Comparison of ENCODE assay signal across 11 cellular contexts in genomic region chr9:107737987-107738743, GRCh38.
DNase-seq lines count a peak whose midpoint lies in the region; ATAC-seq, FAIRE-seq and TF ChIP-seq lines count a peak whose summit lies in the region.
"Had no signal": no experiment of that assay in that cellular context is flagged by ENCODE, and none has a peak within 500 bp of the region (broad histone marks: within the 10 kb centered on the region; RNA-seq: fewer than 3 reads in every experiment).

No MANE protein-coding gene starts in this region.

- H3K27ac ChIP-seq in A549: peak overlapping the region; percentile 4 to 81; a peak in 5 of 6 replicates
- H3K27ac ChIP-seq in mammary epithelial cell (ENCODE audit: insufficient read depth, low read depth, low read length): peak overlapping the region; percentile 43
- no peak overlapping the region for H3K27ac ChIP-seq in mesendoderm (ENCODE audit: low read depth, low read length)

- no peaks in the 10 kb centered on the region for H3K27me3 ChIP-seq in mammary epithelial cell (ENCODE audit: insufficient read depth, low read length)
- H3K27me3 ChIP-seq in mesendoderm (ENCODE audit: insufficient read depth, low read length, poor library complexity): no peaks in the 10 kb centered on the region
- H3K27me3 ChIP-seq: BLaER1 treated with 17β-estradiol and CSF1 and Interleukin-3, amounts not matched to agents 10 nM and 100 nM had no signal

- intact Hi-C loops in mammary epithelial cell (cut with micrococcal nuclease) (loop anchor here (5.0 kb wide), 1 partner anchor 534 kb away; no protein-coding TSS in a partner anchor), CD14-positive monocyte (cut with micrococcal nuclease) (no loop called here)
- intact Hi-C loops in activated CD4-positive, alpha-beta memory T cell treated with anti-CD3 and anti-CD28 coated beads for 36 hours (cut with micrococcal nuclease): no loop called here

- H3K36me3 ChIP-seq in mammary epithelial cell (ENCODE audit: insufficient read depth, low read length) (no peaks in the 10 kb centered on the region), mesendoderm (ENCODE audit: control insufficient read depth, insufficient read depth, low read length) (no peaks in the 10 kb centered on the region)
- H3K36me3 ChIP-seq: BLaER1 treated with 17β-estradiol and CSF1 and Interleukin-3, amounts not matched to agents 10 nM and 100 nM had no signal

- CTCF ChIA-PET in A549 (lab: Yijun Ruan, JAX): interaction anchor here (1.0 to 1.6 kb wide), 2 partner anchors 12 to 827 kb away, joined by 3 read pairs; no protein-coding TSS in a partner anchor
- CTCF ChIA-PET in mammary epithelial cell (lab: Charles Lee; ENCODE audit: low non-redundant PET): no interaction called here
- CTCF ChIA-PET in activated CD4-positive, alpha-beta memory T cell treated with anti-CD3 and anti-CD28 coated beads for 36 hours (lab: Charles Lee): no interaction called here

- H3K4me1 ChIP-seq in A549 (peaks cover 31% of the 10 kb centered on the region), mammary epithelial cell (ENCODE audit: insufficient read depth, low read length) (peaks cover 45% of the 10 kb centered on the region), mesendoderm (ENCODE audit: control insufficient read depth, low read depth, low read length) (no peaks in the 10 kb centered on the region)

- 78% methylated on average over 17 of the region's 17 CpGs for WGBS in A549 (ENCODE audit: missing lambda C conversion rate)
- 79% methylated on average over 15 of the region's 17 CpGs for WGBS in mammary epithelial cell (ENCODE audit: low coverage, missing lambda C conversion rate)
- WGBS in mesendoderm (ENCODE audit: extremely low coverage, insufficient coverage, low lambda C conversion rate): no CpG with 5 or more reads among the region's 17 CpGs

- peaks cover 27% of the 10 kb centered on the region for H3K4me1 Mint-ChIP-seq in CD14-positive monocyte
- no peaks in the 10 kb centered on the region for H3K4me1 Mint-ChIP-seq in activated CD4-positive, alpha-beta memory T cell treated with anti-CD3 and anti-CD28 coated beads for 36 hours (ENCODE audit: low read depth)

- BruUV-seq in mammary epithelial cell (replicated peaks; lab: Mats Ljungman, UMichigan): TSS peak; percentile 94

- H3K4me3 ChIP-seq in A549 (no peak overlapping the region), mammary epithelial cell (replicated peaks in 1 of 3; ENCODE audit: insufficient read depth in 1 of 3, low read depth in 2 of 3, low read length in 3 of 3) (no peak overlapping the region), mesendoderm (ENCODE audit: low read length) (no peak overlapping the region)
- H3K4me3 ChIP-seq: BLaER1 treated with 17β-estradiol and CSF1 and Interleukin-3, amounts not matched to agents 10 nM and 100 nM had no signal

- dilution Hi-C loops in mammary epithelial cell (cut with HindIII; ENCODE audit: low sequenced_read_pairs): no loop called here

- ATAC-seq in A549 (no peak), HG02938 (IDR thresholded peaks at IDR 0.05; ENCODE audit: unreplicated experiment) (no peak)

- H3K79me2 ChIP-seq in mammary epithelial cell (ENCODE audit: insufficient read depth, low read length) (no peaks in the 10 kb centered on the region), mesendoderm (ENCODE audit: control insufficient read depth, insufficient read depth, low read length) (no peaks in the 10 kb centered on the region)

- H3K27me3 Mint-ChIP-seq in CD14-positive monocyte (ENCODE audit: low read depth in 3 of 3): peaks cover 1 to 4% (median 2%) of the 10 kb centered on the region in 3 donors
- H3K27me3 Mint-ChIP-seq in activated CD4-positive, alpha-beta memory T cell treated with anti-CD3 and anti-CD28 coated beads for 36 hours: no peaks in the 10 kb centered on the region

- H3K4ac ChIP-seq in mesendoderm (ENCODE audit: low read depth, low read length): peak overlapping the region; percentile 10

- no peaks in the 10 kb centered on the region for H3K9me3 Mint-ChIP-seq in CD14-positive monocyte
- H3K9me3 Mint-ChIP-seq in activated CD4-positive, alpha-beta memory T cell treated with anti-CD3 and anti-CD28 coated beads for 36 hours: no peaks in the 10 kb centered on the region

- TF ChIP-seq CTCF in A549 (IDR thresholded peaks at IDR 0.05) (no peak), mammary epithelial cell (conservative IDR thresholded peaks at IDR 0.05 in 1 of 2, IDR thresholded peaks at IDR 0.05 in 1 of 2; ENCODE audit: extremely low read depth in 1 of 2, insufficient read depth in 1 of 2, low read depth in 1 of 2, low read length in 2 of 2) (no peak), CD14-positive monocyte (IDR thresholded peaks at IDR 0.05) (no peak)

- H3K9ac ChIP-seq in mammary epithelial cell (ENCODE audit: insufficient read depth, low read length) (no peak overlapping the region), mesendoderm (ENCODE audit: low read length) (no peak overlapping the region)
- H3K9ac ChIP-seq: BLaER1 treated with 17β-estradiol and CSF1 and Interleukin-3, amounts not matched to agents 10 nM and 100 nM had no signal

- peak overlapping the region; percentile 57 for H3K18ac ChIP-seq in mesendoderm (ENCODE audit: low read length)

- H4K20me1 ChIP-seq in mammary epithelial cell (ENCODE audit: insufficient read depth, low read length): no peaks in the 10 kb centered on the region
- H4K20me1 ChIP-seq: BLaER1 treated with 17β-estradiol and CSF1 and Interleukin-3, amounts not matched to agents 10 nM and 100 nM had no signal

- no peaks in the 10 kb centered on the region for H3K79me1 ChIP-seq in mesendoderm (ENCODE audit: low read length)

- in situ Hi-C loops in mammary epithelial cell (cut with MboI; ENCODE audit: low sequenced_read_pairs in 2 of 2): no loop called here

- TF ChIP-seq EP300 in A549 (IDR thresholded peaks at IDR 0.05): no peak

- no peak overlapping the region for H2AK5ac ChIP-seq in mesendoderm (ENCODE audit: low read length)

- no peak overlapping the region for H2BK5ac ChIP-seq in mesendoderm (ENCODE audit: low read length)

- H3K9me3 ChIP-seq in A549: no peaks in the 10 kb centered on the region
- H3K9me3 ChIP-seq in mammary epithelial cell (replicated peaks; ENCODE audit: insufficient read depth, low read length): no peaks in the 10 kb centered on the region
- H3K9me3 ChIP-seq: BLaER1 treated with 17β-estradiol and CSF1 and Interleukin-3, amounts not matched to agents 10 nM and 100 nM had no signal

- H3K56ac ChIP-seq in mesendoderm (ENCODE audit: low read length): peak overlapping the region; percentile 22

- H3K4me3 Mint-ChIP-seq in CD14-positive monocyte: no peak overlapping the region
- no peak overlapping the region for H3K4me3 Mint-ChIP-seq in activated CD4-positive, alpha-beta memory T cell treated with anti-CD3 and anti-CD28 coated beads for 36 hours

- no peak overlapping the region for H4K5ac ChIP-seq in mesendoderm (ENCODE audit: low read length)

- peak overlapping the region; percentile 61 for H2AFZ ChIP-seq in mammary epithelial cell (ENCODE audit: low read depth, low read length)

- POLR2A ChIA-PET in A549 (lab: Yijun Ruan, JAX): no interaction called here
- POLR2A ChIA-PET in activated CD4-positive, alpha-beta memory T cell treated with anti-CD3 and anti-CD28 coated beads for 36 hours (lab: Charles Lee): no interaction called here

- H3K4me2 ChIP-seq in A549: peak overlapping the region; percentile 18; the same call in 1 of the 3 replicates
- peak overlapping the region; percentile 29 for H3K4me2 ChIP-seq in mammary epithelial cell (ENCODE audit: insufficient read depth, low read depth, low read length)
- H3K4me2 ChIP-seq in mesendoderm (ENCODE audit: low read length): no peak overlapping the region

- H2BK15ac ChIP-seq in mesendoderm (replicated peaks; ENCODE audit: low read depth): no peak overlapping the region

- H3K23ac ChIP-seq in mesendoderm (ENCODE audit: low read length): no peak overlapping the region

- TF ChIP-seq RAD21 in A549 (conservative IDR thresholded peaks at IDR 0.05 in 1 of 2, IDR thresholded peaks at IDR 0.05 in 1 of 2): no peak

- no peak for FAIRE-seq in A549 (lab: Jason Lieb, UNC)

- no peaks in the 10 kb centered on the region for H3K36me3 Mint-ChIP-seq in CD14-positive monocyte
- no peaks in the 10 kb centered on the region for H3K36me3 Mint-ChIP-seq in activated CD4-positive, alpha-beta memory T cell treated with anti-CD3 and anti-CD28 coated beads for 36 hours

- H4K8ac ChIP-seq in mesendoderm (ENCODE audit: low read depth, low read length): no peak overlapping the region

- TF ChIP-seq POLR2A in A549 (IDR thresholded peaks at IDR 0.05; ENCODE audit: low read length): no peak

- DNase-seq in A549 (ENCODE audit: low read depth in 1 of 2, low spot score in 1 of 2) (no peak), NCI-H1436 (lab: John Stamatoyannopoulos, UW) (peak; percentile 27), mammary epithelial cell (peak; percentile 91), mesendoderm (no peak), CD14-positive monocyte (ENCODE audit: low spot score) (no peak), globus pallidus (ENCODE audit: low spot score) (no peak)
- no peak for DNase-seq in activated CD4-positive, alpha-beta memory T cell treated with anti-CD3 and anti-CD28 coated beads for 36 hours
- DNase-seq: effector memory CD4-positive, alpha-beta T cell had no signal

- peak overlapping the region; percentile 64 for H2BK120ac ChIP-seq in mesendoderm (ENCODE audit: low read depth, low read length)

- H3K27ac Mint-ChIP-seq in CD14-positive monocyte: no peak overlapping the region
- no peak overlapping the region for H3K27ac Mint-ChIP-seq in activated CD4-positive, alpha-beta memory T cell treated with anti-CD3 and anti-CD28 coated beads for 36 hours
- H3K27ac Mint-ChIP-seq: progenitor cell of endocrine pancreas had no signal

TF ChIP-seq in A549, 52 proteins besides CTCF, POLR2A, EP300 and RAD21:
- TF ChIP-seq HDAC2 (IDR thresholded peaks at IDR 0.05) (no peak), PBX3 (IDR thresholded peaks at IDR 0.05) (no peak), FOSL2 (IDR thresholded peaks at IDR 0.05) (no peak), FOSL2 (CRISPR knock-in tag; IDR thresholded peaks at IDR 0.05) (no peak), ESRRA (IDR thresholded peaks at IDR 0.05; ENCODE audit: borderline replicate concordance, low read length) (no peak), POLR2AphosphoS2 (conservative IDR thresholded peaks at IDR 0.05; ENCODE audit: low read length) (no peak), HOXB13 (CRISPR knock-in tag; IDR thresholded peaks at IDR 0.05; ENCODE audit: low read depth) (no peak), RFX5 (IDR thresholded peaks at IDR 0.05) (no peak), NPAS2 (CRISPR knock-in tag; IDR thresholded peaks at IDR 0.05; ENCODE audit: borderline replicate concordance) (no peak)

Comparison
In these comparisons a context has a peak if more than half of its experiments do, and no peak if none do; other contexts are left out.
1. DNase-seq: peak in NCI-H1436 (single experiment) and mammary epithelial cell (single experiment); none in A549 (0 of 2), mesendoderm (single experiment), CD14-positive monocyte (single experiment), globus pallidus (single experiment) and activated CD4-positive, alpha-beta memory T cell treated with anti-CD3 and anti-CD28 coated beads for 36 hours (single experiment).